ENCODE assay signal across 8 cellular contexts in the genomic region with DNA sequence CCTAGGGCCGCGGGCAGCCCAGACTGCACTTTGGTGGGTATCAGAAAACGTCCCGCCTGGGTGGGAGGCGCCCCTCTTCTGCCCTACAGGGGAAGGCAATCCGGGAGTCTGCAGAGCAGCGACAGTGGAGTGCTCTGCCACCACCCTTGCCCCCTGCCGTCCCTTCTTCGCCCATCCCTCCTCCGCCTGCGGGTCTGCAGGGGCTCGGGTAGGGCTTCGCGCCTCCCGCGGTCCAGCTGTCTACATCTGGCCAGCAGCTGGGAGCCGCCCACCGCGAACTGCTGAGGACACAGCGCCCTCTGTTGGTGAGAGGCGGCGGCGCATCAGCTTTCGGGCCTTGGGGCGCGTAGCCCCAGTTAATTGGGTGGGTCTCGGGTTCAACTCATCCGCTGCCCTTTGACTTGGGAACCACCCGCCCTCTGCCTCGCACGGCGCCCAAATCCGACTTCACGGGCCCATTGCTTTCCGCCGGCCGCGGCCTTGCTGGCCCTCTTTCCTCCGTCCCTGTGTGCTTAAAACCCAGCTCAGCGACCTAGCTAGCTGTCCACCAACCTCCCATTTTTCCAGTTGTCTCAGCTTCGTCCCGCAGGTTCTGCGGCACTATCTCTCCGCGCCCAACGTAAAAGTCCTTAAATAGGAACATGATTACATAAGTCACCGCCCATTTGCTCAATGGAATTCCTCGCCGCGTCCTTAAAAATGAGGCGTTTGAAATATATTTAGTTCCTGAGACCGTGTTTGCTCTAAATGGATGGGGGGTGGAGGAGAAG. TPM values are rescaled to one million over a fixed set of nuclear protein-coding genes. Genes with fewer than 3 reads are reported as not detected.
DNase-seq lines count a peak whose midpoint lies in the region; FAIRE-seq and TF ChIP-seq lines count a peak whose summit lies in the region.

No MANE protein-coding gene starts in this region.

- DNase-seq in G401 (ENCODE audit: low spot score) (peak; percentile 32), HAP-1 (ENCODE audit: low spot score in 2 of 2) (peak; percentile 46 to 83), NCI-H1930 (lab: John Stamatoyannopoulos, UW) (peak; percentile 29 to 70), choroid plexus epithelial cell (ENCODE audit: low read depth) (peak; percentile 40), lung microvascular endothelial cell (ENCODE audit: low read depth in 2 of 2) (peak; percentile 25 to 49), RCC 7860 (ENCODE audit: low spot score) (no peak)
- DNase-seq in activated CD4-positive, alpha-beta T cell treated with anti-CD3 and anti-CD28 coated beads for 4 hours, result peak; percentile 75 to 81
- DNase-seq in stimulated activated CD8-positive, alpha-beta memory T cell treated with anti-CD3 and anti-CD28 coated beads, Interleukin-4, amount 100 ng/mL, for 1 hour (ENCODE audit: low read depth in 2 of 2, low spot score in 1 of 2), result peak; percentile 65 to 68

- peaks cover 40% of the 10 kb centered on the region for H3K27me3 ChIP-seq in HAP-1 (ENCODE audit: low read depth)

- H3K9me3 ChIP-seq in HAP-1, result no peaks in the 10 kb centered on the region

- in situ Hi-C loops in G401 (cut with HindIII; ENCODE audit: low sequenced_read_pairs), result no loop called here
- in situ Hi-C loops in HAP-1 (cut with MboI; ENCODE audit: low sequenced_read_pairs), result no loop called here

- H3K4me3 ChIP-seq in HAP-1 (no peak overlapping the region), choroid plexus epithelial cell (ENCODE audit: low read depth, low read length) (no peak overlapping the region)

- FAIRE-seq in RCC 7860 (lab: Jason Lieb, UNC), result no peak

- peaks cover under 1% of the 10 kb centered on the region for H3K4me1 ChIP-seq in HAP-1

- no peaks in the 10 kb centered on the region for H3K36me3 ChIP-seq in HAP-1 (replicated peaks)

- peak; percentile 89 for TF ChIP-seq CTCF in choroid plexus epithelial cell (conservative IDR thresholded peaks at IDR 0.05; ENCODE audit: low read depth, low read length)

RNA-seq across cellular contexts. Expression of gene WNT10A, which starts 17.6 kb away (rescaled TPM):
- total RNA-seq in G401 (2014; rRNA removed; shearing (Covaris generic)), result 0.12 and 1.4 TPM in 2 replicates
- not detected in 2 replicates for total RNA-seq in lung microvascular endothelial cell

RNA-seq across cellular contexts. Expression of gene WNT6, which starts 38.7 kb away (rescaled TPM):
- total RNA-seq in G401 (2014; rRNA removed; shearing (Covaris generic)), result 0.14 TPM in 1 of 2 replicates, not detected in the other
- not detected in 2 replicates for total RNA-seq in lung microvascular endothelial cell
